ENCODE assay signal across 9 cellular contexts in the genomic region with DNA sequence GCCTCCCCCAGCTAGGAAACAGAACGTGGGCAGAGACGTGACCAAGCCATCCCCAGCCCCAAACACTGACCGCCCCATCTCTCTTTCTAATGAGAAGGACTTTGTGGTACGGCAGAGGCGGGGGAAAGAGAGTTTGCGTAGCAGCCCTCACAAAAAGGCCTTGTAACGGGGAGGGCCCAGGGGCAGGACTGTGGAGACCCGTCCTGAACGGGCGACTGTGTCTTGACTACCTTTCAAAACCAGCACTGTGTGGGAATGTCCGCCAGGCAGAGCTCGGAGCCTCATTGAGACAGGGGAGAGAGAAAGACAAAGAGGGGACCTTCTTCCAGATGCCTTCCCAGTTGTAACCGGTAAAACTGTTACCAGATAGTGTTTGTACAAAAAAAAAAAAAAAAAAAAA. TPM values are rescaled to one million over a fixed set of nuclear protein-coding genes. Genes with fewer than 3 reads are reported as not detected.
DNase-seq lines count a peak whose midpoint lies in the region; ATAC-seq and TF ChIP-seq lines count a peak whose summit lies in the region.
"Had no signal": no experiment of that assay in that cellular context is flagged by ENCODE, and none has a peak within 500 bp of the region (broad histone marks: within the 10 kb centered on the region; RNA-seq: fewer than 3 reads in every experiment).

No MANE protein-coding gene starts in this region.

- no peak for TF ChIP-seq CTCF in DOHH2 (IDR thresholded peaks at IDR 0.05; ENCODE audit: low read depth, low read length, poor library complexity, severe bottlenecking)
- TF ChIP-seq CTCF in OCI-LY1 (IDR thresholded peaks at IDR 0.05; ENCODE audit: low read length), result no peak
- TF ChIP-seq CTCF in psoas muscle (IDR thresholded peaks at IDR 0.05), result no peak

- H3K79me2 ChIP-seq in DOHH2 (ENCODE audit: control insufficient read depth, low read length), result no peaks in the 10 kb centered on the region
- no peaks in the 10 kb centered on the region for H3K79me2 ChIP-seq in OCI-LY1 (ENCODE audit: insufficient read depth, low read length)

- H3K36me3 ChIP-seq in DOHH2 (ENCODE audit: control insufficient read depth, low read length) (no peaks in the 10 kb centered on the region), OCI-LY1 (ENCODE audit: insufficient read depth, low read length) (no peaks in the 10 kb centered on the region), psoas muscle (ENCODE audit: insufficient read depth in 1 of 2, low read depth in 1 of 2) (peaks cover 6 to 85% of the 10 kb centered on the region in 2 donors)
- H3K36me3 ChIP-seq in effector memory CD4-positive, alpha-beta T cell (ENCODE audit: control insufficient read depth, insufficient read depth, low read length), result peaks cover 7% of the 10 kb centered on the region

- H2AFZ ChIP-seq in OCI-LY1 (ENCODE audit: low read length), result no peak overlapping the region; the same call in 1 of the 2 replicates

- WGBS in psoas muscle, 3 donors, result 96 to 97% (median 96%) methylated on average over 13 of the region's 13 CpGs

- peak in 1 of 3 donors; percentile 8 for DNase-seq in effector memory CD4-positive, alpha-beta T cell
- DNase-seq in psoas muscle, result peak in 1 of 2 donors; percentile 48
- DNase-seq in activated gamma-delta T cell (lab: John Stamatoyannopoulos, UW), result no peak
- no peak for DNase-seq in HT-29 (ENCODE audit: low spot score)
- DNase-seq in activated CD4-positive, alpha-beta T cell treated with anti-CD3 and anti-CD28 coated beads for 48 hours, result no peak
- DNase-seq: NCI-H2081 treated with DMSO at 0.1 percent for 48 hours had no signal

- H3K9me3 ChIP-seq in DOHH2 (ENCODE audit: control insufficient read depth, insufficient read depth, low read length) (no peaks in the 10 kb centered on the region), OCI-LY1 (ENCODE audit: low read length) (no peaks in the 10 kb centered on the region), psoas muscle (no peaks in the 10 kb centered on the region)
- H3K9me3 ChIP-seq in effector memory CD4-positive, alpha-beta T cell (ENCODE audit: control insufficient read depth, low read length), result no peaks in the 10 kb centered on the region

- no peaks in the 10 kb centered on the region for H3K9me2 ChIP-seq in DOHH2 (replicated peaks; ENCODE audit: control insufficient read depth, low read length)
- H3K9me2 ChIP-seq in OCI-LY1 (ENCODE audit: low read depth, low read length), result no peaks in the 10 kb centered on the region

- peak overlapping the region; percentile 83 for H3K9ac ChIP-seq in OCI-LY1 (ENCODE audit: low read length)

- H3K4me2 ChIP-seq in DOHH2 (ENCODE audit: low read length) (peak overlapping the region; percentile 96), OCI-LY1 (ENCODE audit: low read length) (peak overlapping the region; percentile 82)

- ATAC-seq in psoas muscle (no peak), HG02884 (IDR thresholded peaks at IDR 0.05; ENCODE audit: unreplicated experiment) (no peak)

- H3K4me1 ChIP-seq in DOHH2 (ENCODE audit: control insufficient read depth, low read length), result peaks cover 35% of the 10 kb centered on the region
- H3K4me1 ChIP-seq in OCI-LY1 (ENCODE audit: insufficient read depth, low read length, severe bottlenecking), result peaks cover 35% of the 10 kb centered on the region
- H3K4me1 ChIP-seq in effector memory CD4-positive, alpha-beta T cell (ENCODE audit: control insufficient read depth, insufficient read depth, low read length, poor library complexity, severe bottlenecking), result peaks cover 53% of the 10 kb centered on the region
- no peaks in the 10 kb centered on the region for H3K4me1 ChIP-seq in psoas muscle

- H3F3A ChIP-seq in DOHH2 (ENCODE audit: control insufficient read depth, insufficient read depth) (no peaks in the 10 kb centered on the region), OCI-LY1 (ENCODE audit: insufficient read depth, low read length) (no peaks in the 10 kb centered on the region)

- intact Hi-C loops in psoas muscle (cut with DNase I), result loop anchor here in 1 of 2 donors (2.0 kb wide), 1 partner anchor 42 kb away; no protein-coding TSS in a partner anchor

- peak overlapping the region; percentile 78 for H3K27ac ChIP-seq in DOHH2 (ENCODE audit: low read depth, low read length)
- peak overlapping the region; percentile 83 for H3K27ac ChIP-seq in OCI-LY1 (ENCODE audit: low read depth, low read length, poor library complexity, severe bottlenecking)
- H3K27ac ChIP-seq in effector memory CD4-positive, alpha-beta T cell (ENCODE audit: insufficient read depth, low read length, poor library complexity, severe bottlenecking), result peak overlapping the region; percentile 85
- H3K27ac ChIP-seq in psoas muscle, result peak overlapping the region; percentile 61

- no peaks in the 10 kb centered on the region for H4K20me1 ChIP-seq in DOHH2 (ENCODE audit: control insufficient read depth, insufficient read depth, low read depth, low read length)
- no peaks in the 10 kb centered on the region for H4K20me1 ChIP-seq in OCI-LY1 (ENCODE audit: insufficient read depth, low read length)

- peak overlapping the region; percentile 74 for H3K4me3 ChIP-seq in DOHH2 (ENCODE audit: low read length)
- peak overlapping the region; percentile 59 for H3K4me3 ChIP-seq in OCI-LY1 (ENCODE audit: low read depth, low read length, poor library complexity, severe bottlenecking)
- H3K4me3 ChIP-seq in effector memory CD4-positive, alpha-beta T cell (ENCODE audit: insufficient read depth, low read depth, low read length, poor library complexity, severe bottlenecking), result peak overlapping the region; percentile 52
- H3K4me3 ChIP-seq in psoas muscle, result peak overlapping the region; percentile 46

- H3K27me3 ChIP-seq in DOHH2 (ENCODE audit: control insufficient read depth, low read length), result no peaks in the 10 kb centered on the region
- H3K27me3 ChIP-seq in OCI-LY1 (ENCODE audit: insufficient read depth, low read length), result no peaks in the 10 kb centered on the region
- no peaks in the 10 kb centered on the region for H3K27me3 ChIP-seq in effector memory CD4-positive, alpha-beta T cell (replicated peaks; ENCODE audit: control insufficient read depth, insufficient read depth, low read length, poor library complexity, severe bottlenecking)
- H3K27me3 ChIP-seq in psoas muscle (ENCODE audit: insufficient read depth in 3 of 3, low read length in 2 of 3), result no peaks in the 10 kb centered on the region

RNA-seq across cellular contexts. Expression of gene CD180, which starts 29.7 kb away (rescaled TPM):
- under 1 TPM; 0.24 to 0.74 (median 0.55) TPM for total RNA-seq in psoas muscle
- under 1 TPM; 0.06 to 0.10 (median 0.06) TPM for polyA plus RNA-seq in psoas muscle
- not detected in 2 replicates for total RNA-seq in HT-29 (2014; rRNA removed; shearing (Covaris generic))
